In genomic region chr3:10746001-10746400, GRCh38 we compare ENCODE assay signal across 25 cellular contexts.
"Had no signal": no experiment of that assay in that cellular context is flagged by ENCODE, and none has a peak within 500 bp of the region (broad histone marks: within the 10 kb centered on the region; RNA-seq: fewer than 3 reads in every experiment).

No MANE protein-coding gene starts in this region.

- H3K27me3 ChIP-seq: ovary, uterus had no signal

- H3K36me3 ChIP-seq: left ventricle myocardium inferior, ovary, right atrium auricular region, right lobe of liver, suprapubic skin, thoracic aorta, tibial artery, uterus had no signal

- H3K36me3 Mint-ChIP-seq: memory B cell; naive thymus-derived CD4-positive, alpha-beta T cell; natural killer cell treated with Interleukin-12 subunit alpha and Interleukin-12 subunit beta and Interleukin-15 and Interleukin-18, amount 100 ng/mL, for 72 hours; stimulated activated memory B cell treated with anti-CD40 and anti-IgM and Interleukin-4, amounts not matched to agents 10 μg/mL and 1 μg/mL and 100 μg/mL, for 72 hours had no signal

- H3K4me3 Mint-ChIP-seq: memory B cell; naive thymus-derived CD4-positive, alpha-beta T cell; natural killer cell treated with Interleukin-12 subunit alpha and Interleukin-12 subunit beta and Interleukin-15 and Interleukin-18, amount 100 ng/mL, for 72 hours; stimulated activated memory B cell treated with anti-CD40 and anti-IgM and Interleukin-4, amounts not matched to agents 10 μg/mL and 1 μg/mL and 100 μg/mL, for 72 hours had no signal

- H3K9me3 Mint-ChIP-seq: memory B cell; naive thymus-derived CD4-positive, alpha-beta T cell; natural killer cell treated with Interleukin-12 subunit alpha and Interleukin-12 subunit beta and Interleukin-15 and Interleukin-18, amount 100 ng/mL, for 72 hours; stimulated activated memory B cell treated with anti-CD40 and anti-IgM and Interleukin-4, amounts not matched to agents 10 μg/mL and 1 μg/mL and 100 μg/mL, for 72 hours had no signal

- H3K4me1 ChIP-seq: left ventricle myocardium inferior, right atrium auricular region, right lobe of liver, suprapubic skin, tibial artery, uterus had no signal

- H3K9me3 ChIP-seq: left ventricle myocardium inferior, mucosa of descending colon, ovary, right atrium auricular region, right lobe of liver, suprapubic skin, thoracic aorta, tibial artery, uterus had no signal

- H3K27ac ChIP-seq: left ventricle myocardium inferior, ovary, right atrium auricular region, right lobe of liver, suprapubic skin, thoracic aorta, tibial artery, uterus had no signal

- H3K4me3 ChIP-seq: left ventricle myocardium inferior, lung, mucosa of descending colon, ovary, right atrium auricular region, right lobe of liver, smooth muscle cell, suprapubic skin, thoracic aorta, tibial artery, uterus had no signal

- DNase-seq: hippocampal formation; kidney; left ventricle myocardium inferior; midbrain; mucosa of descending colon; naive thymus-derived CD4-positive, alpha-beta T cell; ovary; right lobe of liver; stimulated activated CD4-positive, alpha-beta T cell treated with anti-CD3 and anti-CD28 coated beads, Interleukin-1b, Interleukin-23, amount 100 ng/mL, for 48 hours; stimulated activated CD4-positive, alpha-beta T cell treated with anti-CD3 and anti-CD28 coated beads, Interleukin-2, amount 100 ng/mL, for 48 hours; stimulated activated CD4-positive, alpha-beta T cell treated with anti-CD3 and anti-CD28 coated beads, Interleukin-4, amount 100 ng/mL, for 4 hours; stimulated activated CD8-positive, alpha-beta memory T cell treated with anti-CD3 and anti-CD28 coated beads, Interleukin-4, amount 100 ng/mL, for 48 hours; stimulated activated naive CD4-positive, alpha-beta T cell treated with Interleukin-2 at 50 U/mL for 16 hours; tibial artery; trophoblast cell; uterus had no signal

- H3K4me1 Mint-ChIP-seq: memory B cell; naive thymus-derived CD4-positive, alpha-beta T cell; stimulated activated memory B cell treated with anti-CD40 and anti-IgM and Interleukin-4, amounts not matched to agents 10 μg/mL and 1 μg/mL and 100 μg/mL, for 72 hours had no signal

- ATAC-seq: mucosa of descending colon; naive thymus-derived CD4-positive, alpha-beta T cell; natural killer cell treated with Interleukin-12 subunit alpha and Interleukin-12 subunit beta and Interleukin-15 and Interleukin-18, amount 100 ng/mL, for 72 hours; right lobe of liver; stimulated activated memory B cell treated with anti-CD40 and anti-IgM and Interleukin-4, amounts not matched to agents 10 μg/mL and 1 μg/mL and 100 μg/mL, for 72 hours had no signal

- H3K27ac Mint-ChIP-seq: memory B cell; naive thymus-derived CD4-positive, alpha-beta T cell; natural killer cell treated with Interleukin-12 subunit alpha and Interleukin-12 subunit beta and Interleukin-15 and Interleukin-18, amount 100 ng/mL, for 72 hours; progenitor cell of endocrine pancreas; stimulated activated memory B cell treated with anti-CD40 and anti-IgM and Interleukin-4, amounts not matched to agents 10 μg/mL and 1 μg/mL and 100 μg/mL, for 72 hours had no signal
